Comparison of ENCODE assay signal across 2 cellular contexts in the genomic region with DNA sequence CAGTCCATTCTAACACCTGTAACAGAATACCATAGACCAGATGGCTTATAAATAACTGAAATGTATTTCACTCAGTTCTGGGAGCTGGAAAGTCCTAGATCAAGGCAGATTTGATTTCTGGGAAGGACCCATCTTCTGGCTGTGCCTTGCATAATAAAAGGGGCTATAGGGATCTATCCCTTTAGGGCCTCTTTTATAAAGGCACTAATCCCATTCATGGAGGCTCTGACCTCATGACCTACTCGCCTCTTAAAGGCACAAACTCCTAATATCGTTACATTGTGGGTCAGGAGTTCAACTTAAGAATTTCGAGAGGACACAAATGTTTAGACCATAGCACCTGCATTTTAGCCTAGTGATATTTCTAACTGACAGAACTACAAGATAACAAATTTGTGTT.
A peak's percentile ranks its signal among the peaks of the same experiment; 100 is the strongest.
TF ChIP-seq lines count a peak whose summit lies in the region.

No MANE protein-coding gene starts in this region.

TF ChIP-seq in GM23338, 12 proteins besides CTCF, POLR2A, EP300 and RAD21:
- TF ChIP-seq JUNB (IDR thresholded peaks at IDR 0.05; ENCODE audit: unreplicated experiment) = no peak
- no peak for TF ChIP-seq STAT1 (IDR thresholded peaks at IDR 0.05; ENCODE audit: unreplicated experiment)
- TF ChIP-seq EZH2phosphoT487 (IDR thresholded peaks at IDR 0.05; ENCODE audit: unreplicated experiment) = no peak
- TF ChIP-seq EZH2 (IDR thresholded peaks at IDR 0.05; ENCODE audit: low read depth, unreplicated experiment) = no peak
- no peak for TF ChIP-seq REST (IDR thresholded peaks at IDR 0.05; ENCODE audit: unreplicated experiment)
- no peak for TF ChIP-seq POLR2AphosphoS5 (IDR thresholded peaks at IDR 0.05; ENCODE audit: low read depth)
- TF ChIP-seq, protein P1, sequence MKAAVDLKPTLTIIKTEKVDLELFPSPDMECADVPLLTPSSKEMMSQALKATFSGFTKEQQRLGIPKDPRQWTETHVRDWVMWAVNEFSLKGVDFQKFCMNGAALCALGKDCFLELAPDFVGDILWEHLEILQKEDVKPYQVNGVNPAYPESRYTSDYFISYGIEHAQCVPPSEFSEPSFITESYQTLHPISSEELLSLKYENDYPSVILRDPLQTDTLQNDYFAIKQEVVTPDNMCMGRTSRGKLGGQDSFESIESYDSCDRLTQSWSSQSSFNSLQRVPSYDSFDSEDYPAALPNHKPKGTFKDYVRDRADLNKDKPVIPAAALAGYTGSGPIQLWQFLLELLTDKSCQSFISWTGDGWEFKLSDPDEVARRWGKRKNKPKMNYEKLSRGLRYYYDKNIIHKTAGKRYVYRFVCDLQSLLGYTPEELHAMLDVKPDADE (IDR thresholded peaks at IDR 0.05) = no peak
- TF ChIP-seq ZNF114 (CRISPR knock-in tag; IDR thresholded peaks at IDR 0.05) = no peak
- no peak for TF ChIP-seq ZNF462 (CRISPR knock-in tag; IDR thresholded peaks at IDR 0.05)
- TF ChIP-seq CREB1 (CRISPR knock-in tag; IDR thresholded peaks at IDR 0.05; ENCODE audit: low read depth) = no peak

TF ChIP-seq in H1, 55 proteins besides CTCF, POLR2A, EP300 and RAD21:
- TF ChIP-seq POU5F1 (IDR thresholded peaks at IDR 0.05; ENCODE audit: low read depth, low read length) (0 out of 2 replicates have a peak, but pooled peaks have one; percentile 3), SIRT6 (IDR thresholded peaks at IDR 0.05; ENCODE audit: low read length) (no peak)
